1 cellular context compared by ENCODE assay signal in genomic region chr1:204041232-204041767, GRCh38.
TF ChIP-seq lines count a peak whose summit lies in the region.

No MANE protein-coding gene starts in this region.

TF ChIP-seq in WTC11, 78 proteins besides CTCF, POLR2A, EP300 and RAD21 (continued from another document):
- no peak for TF ChIP-seq ZNF532 (CRISPR knock-in tag; IDR thresholded peaks at IDR 0.05; ENCODE audit: borderline replicate concordance)
- TF ChIP-seq SMAD3 (CRISPR knock-in tag; IDR thresholded peaks at IDR 0.05; ENCODE audit: borderline replicate concordance): no peak
- no peak for TF ChIP-seq ZNF396 (CRISPR knock-in tag; IDR thresholded peaks at IDR 0.05; ENCODE audit: borderline replicate concordance)
- no peak for TF ChIP-seq ZNF281 (CRISPR knock-in tag; IDR thresholded peaks at IDR 0.05)
- TF ChIP-seq RELA (CRISPR knock-in tag; IDR thresholded peaks at IDR 0.05; ENCODE audit: borderline replicate concordance): no peak
